2 cellular contexts compared by ENCODE assay signal in the genomic region with DNA sequence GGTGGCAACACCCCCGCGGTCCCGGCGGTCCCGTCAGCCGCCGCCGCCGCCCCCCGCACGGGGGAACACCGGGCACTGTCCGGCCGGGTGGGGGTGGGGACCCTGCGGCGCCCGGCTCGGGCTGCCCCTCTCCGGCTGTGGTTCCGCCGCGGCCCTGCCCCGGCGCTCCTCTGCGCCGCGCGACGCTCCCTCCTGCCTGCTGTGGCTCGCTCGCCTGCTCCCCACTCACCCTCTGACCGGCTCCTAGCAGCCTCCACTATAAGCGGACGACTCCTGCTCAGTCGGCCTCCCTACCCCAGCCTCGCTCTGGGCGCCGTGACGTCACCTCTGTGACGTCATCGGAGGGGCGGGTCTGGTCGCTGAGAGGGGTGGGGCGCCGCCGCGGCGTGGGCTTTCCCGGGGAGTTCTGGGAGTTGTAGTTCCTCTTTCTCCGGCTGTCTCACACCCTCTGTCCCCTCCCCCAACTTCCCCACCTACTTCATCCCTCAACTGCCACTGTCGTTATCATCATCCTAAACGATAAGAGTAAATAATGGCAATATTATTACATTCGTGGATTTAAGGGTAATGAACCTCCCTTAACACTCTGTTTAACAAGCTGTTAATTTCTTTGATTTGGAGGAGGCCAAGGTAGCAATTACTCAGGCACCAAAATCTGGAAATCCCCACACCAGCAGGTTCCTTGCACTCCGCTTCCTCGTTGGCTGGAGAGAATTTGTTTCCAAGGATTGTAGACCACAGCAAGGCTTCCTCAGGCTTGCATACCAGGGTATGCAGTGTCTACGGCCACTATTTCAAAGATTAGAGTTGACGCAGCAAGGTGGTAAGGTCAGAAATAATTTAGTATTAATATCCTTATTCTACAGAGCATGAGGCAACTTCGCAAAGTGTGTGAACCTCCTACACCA.
TF ChIP-seq lines count a peak whose summit lies in the region.

A gene (minus strand): TSS at position 308 of the 908 bp plus-strand sequence. CDS start 405 bp downstream, outside the sequence.

TF ChIP-seq in HCT116, 20 proteins besides CTCF, POLR2A, EP300 and RAD21 (continued from another document):
- peak; percentile 74 for TF ChIP-seq SP1 (IDR thresholded peaks at IDR 0.05; ENCODE audit: low read depth)
- no peak for TF ChIP-seq SRF (IDR thresholded peaks at IDR 0.05; ENCODE audit: low read depth)
- TF ChIP-seq ZNF274 (IDR thresholded peaks at IDR 0.05; ENCODE audit: low read depth, low read length) = no peak
- peak; percentile 63 for TF ChIP-seq ZFX (IDR thresholded peaks at IDR 0.05)

TF ChIP-seq in SK-N-SH, 30 proteins besides CTCF, POLR2A, EP300 and RAD21 (continued from another document):
- TF ChIP-seq TCF12 (IDR thresholded peaks at IDR 0.05) = peak; percentile 38; the same call in 1 of the 2 replicates
- TF ChIP-seq, protein P1, sequence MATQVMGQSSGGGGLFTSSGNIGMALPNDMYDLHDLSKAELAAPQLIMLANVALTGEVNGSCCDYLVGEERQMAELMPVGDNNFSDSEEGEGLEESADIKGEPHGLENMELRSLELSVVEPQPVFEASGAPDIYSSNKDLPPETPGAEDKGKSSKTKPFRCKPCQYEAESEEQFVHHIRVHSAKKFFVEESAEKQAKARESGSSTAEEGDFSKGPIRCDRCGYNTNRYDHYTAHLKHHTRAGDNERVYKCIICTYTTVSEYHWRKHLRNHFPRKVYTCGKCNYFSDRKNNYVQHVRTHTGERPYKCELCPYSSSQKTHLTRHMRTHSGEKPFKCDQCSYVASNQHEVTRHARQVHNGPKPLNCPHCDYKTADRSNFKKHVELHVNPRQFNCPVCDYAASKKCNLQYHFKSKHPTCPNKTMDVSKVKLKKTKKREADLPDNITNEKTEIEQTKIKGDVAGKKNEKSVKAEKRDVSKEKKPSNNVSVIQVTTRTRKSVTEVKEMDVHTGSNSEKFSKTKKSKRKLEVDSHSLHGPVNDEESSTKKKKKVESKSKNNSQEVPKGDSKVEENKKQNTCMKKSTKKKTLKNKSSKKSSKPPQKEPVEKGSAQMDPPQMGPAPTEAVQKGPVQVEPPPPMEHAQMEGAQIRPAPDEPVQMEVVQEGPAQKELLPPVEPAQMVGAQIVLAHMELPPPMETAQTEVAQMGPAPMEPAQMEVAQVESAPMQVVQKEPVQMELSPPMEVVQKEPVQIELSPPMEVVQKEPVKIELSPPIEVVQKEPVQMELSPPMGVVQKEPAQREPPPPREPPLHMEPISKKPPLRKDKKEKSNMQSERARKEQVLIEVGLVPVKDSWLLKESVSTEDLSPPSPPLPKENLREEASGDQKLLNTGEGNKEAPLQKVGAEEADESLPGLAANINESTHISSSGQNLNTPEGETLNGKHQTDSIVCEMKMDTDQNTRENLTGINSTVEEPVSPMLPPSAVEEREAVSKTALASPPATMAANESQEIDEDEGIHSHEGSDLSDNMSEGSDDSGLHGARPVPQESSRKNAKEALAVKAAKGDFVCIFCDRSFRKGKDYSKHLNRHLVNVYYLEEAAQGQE (IDR thresholded peaks at IDR 0.05; ENCODE audit: low read depth, low read length) = peak; percentile 72; the same call in 1 of the 2 replicates
- TF ChIP-seq, protein P2, sequence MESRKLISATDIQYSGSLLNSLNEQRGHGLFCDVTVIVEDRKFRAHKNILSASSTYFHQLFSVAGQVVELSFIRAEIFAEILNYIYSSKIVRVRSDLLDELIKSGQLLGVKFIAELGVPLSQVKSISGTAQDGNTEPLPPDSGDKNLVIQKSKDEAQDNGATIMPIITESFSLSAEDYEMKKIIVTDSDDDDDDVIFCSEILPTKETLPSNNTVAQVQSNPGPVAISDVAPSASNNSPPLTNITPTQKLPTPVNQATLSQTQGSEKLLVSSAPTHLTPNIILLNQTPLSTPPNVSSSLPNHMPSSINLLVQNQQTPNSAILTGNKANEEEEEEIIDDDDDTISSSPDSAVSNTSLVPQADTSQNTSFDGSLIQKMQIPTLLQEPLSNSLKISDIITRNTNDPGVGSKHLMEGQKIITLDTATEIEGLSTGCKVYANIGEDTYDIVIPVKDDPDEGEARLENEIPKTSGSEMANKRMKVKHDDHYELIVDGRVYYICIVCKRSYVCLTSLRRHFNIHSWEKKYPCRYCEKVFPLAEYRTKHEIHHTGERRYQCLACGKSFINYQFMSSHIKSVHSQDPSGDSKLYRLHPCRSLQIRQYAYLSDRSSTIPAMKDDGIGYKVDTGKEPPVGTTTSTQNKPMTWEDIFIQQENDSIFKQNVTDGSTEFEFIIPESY (IDR thresholded peaks at IDR 0.05; ENCODE audit: borderline replicate concordance, low read depth) = no peak
- TF ChIP-seq MXI1 (IDR thresholded peaks at IDR 0.05; ENCODE audit: low read depth, low read length) = peak; percentile 81
- no peak for TF ChIP-seq TEAD4 (IDR thresholded peaks at IDR 0.05; ENCODE audit: borderline replicate concordance, insufficient read depth)
- peak; percentile 29; the same call in 1 of the 2 replicates for TF ChIP-seq SMC3 (IDR thresholded peaks at IDR 0.05; ENCODE audit: low read depth, low read length)
- TF ChIP-seq RFX5 (IDR thresholded peaks at IDR 0.05; ENCODE audit: low read length) = peak; percentile 76
- TF ChIP-seq RXRA (IDR thresholded peaks at IDR 0.05; ENCODE audit: borderline replicate concordance, low read depth) = no peak
- TF ChIP-seq YY1 (IDR thresholded peaks at IDR 0.05; ENCODE audit: low read depth) = 0 out of 2 replicates have a peak, but pooled peaks have one; percentile 49
- peak; percentile 94 for TF ChIP-seq TAF1 (IDR thresholded peaks at IDR 0.05; ENCODE audit: borderline replicate concordance, low read depth, low read length)
- TF ChIP-seq, protein P3, sequence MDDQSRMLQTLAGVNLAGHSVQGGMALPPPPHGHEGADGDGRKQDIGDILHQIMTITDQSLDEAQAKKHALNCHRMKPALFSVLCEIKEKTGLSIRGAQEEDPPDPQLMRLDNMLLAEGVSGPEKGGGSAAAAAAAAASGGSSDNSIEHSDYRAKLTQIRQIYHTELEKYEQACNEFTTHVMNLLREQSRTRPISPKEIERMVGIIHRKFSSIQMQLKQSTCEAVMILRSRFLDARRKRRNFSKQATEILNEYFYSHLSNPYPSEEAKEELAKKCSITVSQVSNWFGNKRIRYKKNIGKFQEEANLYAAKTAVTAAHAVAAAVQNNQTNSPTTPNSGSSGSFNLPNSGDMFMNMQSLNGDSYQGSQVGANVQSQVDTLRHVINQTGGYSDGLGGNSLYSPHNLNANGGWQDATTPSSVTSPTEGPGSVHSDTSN (IDR thresholded peaks at IDR 0.05) = no peak; the same call in 1 of the 2 replicates
- TF ChIP-seq NRF1 (IDR thresholded peaks at IDR 0.05; ENCODE audit: low read depth, low read length) = no peak
- no peak; the same call in 1 of the 2 replicates for TF ChIP-seq GABPA (IDR thresholded peaks at IDR 0.05; ENCODE audit: low read depth)
- no peak for TF ChIP-seq GATA2 (CRISPR knock-in tag; IDR thresholded peaks at IDR 0.05)
- peak; percentile 94 for TF ChIP-seq CHD2 (IDR thresholded peaks at IDR 0.05; ENCODE audit: low read length, partially characterized antibody)
- no peak for TF ChIP-seq FOXJ3 (CRISPR knock-in tag; IDR thresholded peaks at IDR 0.05)
TF ChIP-seq in SK-N-SH: peak in this region for 13.
